ENCODE assay signal across 8 cellular contexts in the genomic region with DNA sequence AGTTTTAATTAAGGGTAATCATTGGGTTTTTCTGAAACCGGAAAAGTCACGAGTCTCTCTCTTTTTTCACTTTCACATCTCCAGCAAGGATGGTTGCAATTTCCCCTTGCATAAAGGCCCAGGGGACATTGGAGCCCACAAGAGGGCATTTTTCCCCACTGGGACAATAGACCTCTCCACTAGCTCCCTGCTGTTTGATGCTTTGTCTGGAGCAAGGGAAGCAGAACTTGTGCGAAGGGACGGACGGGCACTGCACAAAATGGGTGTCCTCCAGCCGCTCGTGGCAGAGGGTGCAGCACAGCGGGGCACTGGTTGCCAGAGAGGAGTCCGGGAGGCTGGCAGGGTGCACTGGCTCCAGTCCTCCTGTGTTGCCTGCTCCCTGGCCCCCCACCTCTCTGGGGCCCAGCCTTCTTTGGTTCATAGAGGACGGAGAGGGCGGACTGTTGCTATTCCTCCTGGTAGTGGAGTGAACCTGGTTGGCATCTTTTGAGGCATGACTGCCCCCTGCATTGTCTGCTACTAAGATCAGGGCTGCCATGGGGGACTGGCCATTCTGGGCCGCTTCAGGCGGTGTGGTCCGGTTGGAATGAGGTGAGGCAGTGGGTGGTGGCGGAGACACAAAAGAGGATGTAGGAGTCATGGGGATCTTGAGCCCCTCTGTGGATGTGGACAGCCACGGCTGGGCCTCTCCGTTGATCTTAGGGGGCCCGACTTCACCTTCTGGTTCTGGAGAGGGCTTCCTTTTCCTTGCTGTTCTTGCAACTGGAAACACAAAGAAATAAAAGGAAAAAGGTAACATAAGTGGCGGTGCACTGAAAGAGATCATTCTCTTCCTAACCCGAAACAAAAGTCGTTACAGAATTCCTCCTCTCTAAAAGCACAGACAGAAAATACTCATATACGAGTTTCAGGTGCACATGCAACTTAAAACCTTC. TPM values are rescaled to one million over a fixed set of nuclear protein-coding genes. Genes with fewer than 3 reads are reported as not detected.
DNase-seq lines count a peak whose midpoint lies in the region; ATAC-seq, FAIRE-seq and TF ChIP-seq lines count a peak whose summit lies in the region.

No MANE protein-coding gene starts in this region.

- FAIRE-seq in HTR-8/SVneo (lab: Jason Lieb, UNC) = no peak

- no peaks in the 10 kb centered on the region for H3K27me3 ChIP-seq in ovary

- DNase-seq in activated naive CD4-positive, alpha-beta T cell treated with Interleukin-2 at 50 U/mL for 16 hours = peak; percentile 16
- DNase-seq in activated naive CD4-positive, alpha-beta T cell (lab: John Stamatoyannopoulos, UW) = no peak
- DNase-seq in NCI-H2227 (lab: John Stamatoyannopoulos, UW; ENCODE audit: unreplicated experiment) (peak; percentile 75), foreskin fibroblast (peak in 1 of 2 donors; percentile 38), ovary (peak in 4 of 5 donors; percentile 38 to 56 (median 48)), HTR-8/SVneo (ENCODE audit: insufficient read length, low spot score) (no peak)
- peak; percentile 65 for DNase-seq in activated CD8-positive, alpha-beta memory T cell treated with anti-CD3 and anti-CD28 coated beads, Interleukin-2, amount 50 U/mL, for 48 hours

- no peak for TF ChIP-seq EP300 in ovary (IDR thresholded peaks at IDR 0.05)

- intact Hi-C loops in ovary (cut with DNase I) = loop anchor here (2.0 to 10.0 kb wide), 6 partner anchors 63 to 475 kb away; no protein-coding TSS in a partner anchor

- 2 to 4% (median 2%) methylated on average over 22 of the region's 22 CpGs for WGBS in ovary, 3 donors

- no peaks in the 10 kb centered on the region for H3K9me3 ChIP-seq in ovary

- peak overlapping the region; percentile 94 to 95 for H3K27ac ChIP-seq in ovary

- peak; percentile 35 for TF ChIP-seq CTCF in foreskin fibroblast (IDR thresholded peaks at IDR 0.05; ENCODE audit: low read depth, low read length)
- TF ChIP-seq CTCF in ovary (IDR thresholded peaks at IDR 0.05) = no peak

- H3K4me1 ChIP-seq in ovary (ENCODE audit: insufficient read depth) = peaks cover 12% of the 10 kb centered on the region

- H3K36me3 ChIP-seq in ovary = no peaks in the 10 kb centered on the region

- TF ChIP-seq POLR2A in ovary (IDR thresholded peaks at IDR 0.05) = no peak

- peak overlapping the region; percentile 64 to 74 for H3K4me3 ChIP-seq in foreskin fibroblast (ENCODE audit: low read depth in 1 of 2, low read length in 2 of 2)
- peak overlapping the region; percentile 78 for H3K4me3 ChIP-seq in ovary

- no peak for ATAC-seq in HG03439 (IDR thresholded peaks at IDR 0.05; ENCODE audit: unreplicated experiment)

RNA-seq across cellular contexts. Expression of a gene that starts 2.6 kb away (rescaled TPM):
- total RNA-seq in ovary = 100 to 1,000 TPM in 6 of 7 donors, 10 to 100 TPM in 1; 66.9 to 180 (median 117) TPM
- 10 to 100 TPM; 83.9 to 98.8 TPM for polyA plus RNA-seq in ovary

Comparison
In these comparisons a context has a peak if more than half of its experiments do, and no peak if none do; other contexts are left out.
1. DNase-seq: peak in activated naive CD4-positive, alpha-beta T cell treated with Interleukin-2 at 50 U/mL for 16 hours (single experiment), NCI-H2227 (single experiment), activated CD8-positive, alpha-beta memory T cell treated with anti-CD3 and anti-CD28 coated beads, Interleukin-2, amount 50 U/mL, for 48 hours (single experiment) and ovary (4 of 5); none in activated naive CD4-positive, alpha-beta T cell (0 of 4) and HTR-8/SVneo (single experiment).